8 cellular contexts compared by ENCODE assay signal in the genomic region with DNA sequence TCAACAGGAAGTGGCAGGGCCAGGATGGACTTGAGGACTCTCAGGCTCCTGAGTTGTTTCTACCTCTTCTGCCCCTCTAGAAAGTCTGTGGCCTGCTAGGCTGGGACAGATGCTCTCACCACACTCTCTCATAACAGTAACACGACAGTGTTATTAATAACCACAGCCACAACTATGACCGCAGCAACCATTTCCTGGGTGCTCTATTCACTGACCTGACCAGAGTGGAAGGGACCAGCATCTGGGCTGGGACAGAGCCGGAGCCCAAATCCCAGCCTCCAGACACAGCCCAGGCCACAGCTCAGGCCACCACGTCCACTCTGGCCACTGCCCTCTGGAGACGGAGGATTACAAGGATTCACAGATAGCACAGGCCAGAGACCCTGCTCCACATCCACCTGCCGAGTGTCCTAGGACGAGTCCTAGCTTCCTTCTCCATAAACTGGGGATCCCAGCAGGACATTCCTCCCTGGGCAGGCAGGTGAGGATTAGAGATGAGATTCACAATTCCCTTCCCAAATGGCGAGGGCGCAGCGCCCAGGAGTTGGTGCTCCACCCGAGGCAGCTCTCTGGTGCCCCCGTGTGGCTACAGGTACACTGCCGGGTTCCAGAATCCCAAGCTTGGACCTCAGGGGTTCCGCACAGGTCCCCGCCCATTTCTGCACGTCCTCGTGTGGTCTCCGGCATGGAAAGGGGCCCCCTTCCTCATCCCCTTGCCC. TPM values are rescaled to one million over a fixed set of nuclear protein-coding genes. Genes with fewer than 3 reads are reported as not detected.
DNase-seq lines count a peak whose midpoint lies in the region; ATAC-seq lines count a peak whose summit lies in the region.

No MANE protein-coding gene starts in this region.

- H3K9me3 Mint-ChIP-seq in T-helper 2 cell treated with Interferon-gamma antibody and Interleukin-4, amounts not matched to agents 5 μg/mL and 100 μg/mL, for 36 hours = no peaks in the 10 kb centered on the region

- no peaks in the 10 kb centered on the region for H3K36me3 Mint-ChIP-seq in T-helper 2 cell treated with Interferon-gamma antibody and Interleukin-4, amounts not matched to agents 5 μg/mL and 100 μg/mL, for 36 hours (ENCODE audit: low read depth)

- ATAC-seq in GM19463 (IDR thresholded peaks at IDR 0.05; ENCODE audit: unreplicated experiment) = peak; percentile 68
- ATAC-seq in left lobe of liver = peak; percentile 78

- in situ Hi-C loops in KBM-7 (cut with MboI; ENCODE audit: low pct_unique_long_range_greater_than_20kb, low sequenced_read_pairs) = no loop called here
- in situ Hi-C loops in T47D (cut with HindIII; ENCODE audit: low pct_unique_long_range_greater_than_20kb, low sequenced_read_pairs) = no loop called here

- H3K4me3 Mint-ChIP-seq in T-helper 2 cell treated with Interferon-gamma antibody and Interleukin-4, amounts not matched to agents 5 μg/mL and 100 μg/mL, for 36 hours = no peak overlapping the region

- no peak overlapping the region for H3K27ac Mint-ChIP-seq in T-helper 2 cell treated with Interferon-gamma antibody and Interleukin-4, amounts not matched to agents 5 μg/mL and 100 μg/mL, for 36 hours

- peaks cover 11% of the 10 kb centered on the region for H3K27me3 Mint-ChIP-seq in T-helper 2 cell treated with Interferon-gamma antibody and Interleukin-4, amounts not matched to agents 5 μg/mL and 100 μg/mL, for 36 hours (ENCODE audit: low read depth)

- no peaks in the 10 kb centered on the region for H3K4me1 Mint-ChIP-seq in T-helper 2 cell treated with Interferon-gamma antibody and Interleukin-4, amounts not matched to agents 5 μg/mL and 100 μg/mL, for 36 hours (ENCODE audit: low read depth)

- DNase-seq in D341Med (ENCODE audit: low spot score) = peak; percentile 88
- peak; percentile 32 for DNase-seq in KBM-7
- DNase-seq in T-helper 2 cell treated with Interferon-gamma antibody and Interleukin-4, amounts not matched to agents 5 μg/mL and 100 μg/mL, for 36 hours (ENCODE audit: low spot score) = peak; percentile 14
- DNase-seq in T47D (ENCODE audit: low read depth in 1 of 2, low spot score in 1 of 2) = peak; percentile 60 to 62
- DNase-seq in left lobe of liver (ENCODE audit: low spot score) = peak; percentile 67
- peak; percentile 8 to 22 for DNase-seq in stimulated activated CD8-positive, alpha-beta memory T cell treated with anti-CD3 and anti-CD28 coated beads, Interleukin-7, amount 100 ng/mL, for 48 hours (ENCODE audit: extremely low read depth in 1 of 2, low read depth in 1 of 2)
- DNase-seq in GDM1 (lab: John Stamatoyannopoulos, UW) = no peak

RNA-seq across cellular contexts. Expression of a gene that starts 7.1 kb away (rescaled TPM):
- total RNA-seq in left lobe of liver = not detected

RNA-seq across cellular contexts. Expression of a gene that starts 22.4 kb away (rescaled TPM):
- not detected for total RNA-seq in left lobe of liver

RNA-seq across cellular contexts. Expression of a gene that starts 38.8 kb away (rescaled TPM):
- 72.1 TPM for total RNA-seq in left lobe of liver
